In genomic region chr14:77324816-77325745, GRCh38 we compare ENCODE assay signal across 21 cellular contexts. TPM values are rescaled to one million over a fixed set of nuclear protein-coding genes. Genes with fewer than 3 reads are reported as not detected.
"Had no signal": no experiment of that assay in that cellular context is flagged by ENCODE, and none has a peak within 500 bp of the region (broad histone marks: within the 10 kb centered on the region; RNA-seq: fewer than 3 reads in every experiment).

No MANE protein-coding gene starts in this region.

- H3K27ac ChIP-seq: adrenal gland, breast epithelium, coronary artery, transverse colon had no signal

- DNase-seq: activated CD4-positive, CD25-positive, alpha-beta regulatory T cell treated with anti-CD3 and anti-CD28 coated beads, Interleukin-2, amount 50 U/mL, for 72 hours; activated gamma-delta T cell; adrenal gland; hypothalamus; midbrain; nucleus accumbens; retina; stimulated activated CD4-positive, alpha-beta T cell treated with anti-CD3 and anti-CD28 coated beads, Interleukin-2, amount 100 ng/mL, for 24 hours; stimulated activated naive CD8-positive, alpha-beta T cell treated with anti-CD3 and anti-CD28 coated beads, Interleukin-15, Interleukin-2, amounts not matched to agents 100 U/mL and 50 U/mL, for 24 hours; T1000; transverse colon had no signal

- H3K27ac Mint-ChIP-seq: activated naive CD4-positive, alpha-beta T cell treated with anti-CD3 and anti-CD28 coated beads, Interleukin-2, amount 50 U/mL, for 72 hours; nephron had no signal

- H3K27me3 ChIP-seq: adrenal gland, breast epithelium, transverse colon had no signal

- H3K9me3 ChIP-seq: adrenal gland, breast epithelium, transverse colon had no signal

- H3K4me3 ChIP-seq: adrenal gland, breast epithelium, coronary artery, transverse colon had no signal

- H3K36me3 ChIP-seq: adrenal gland, breast epithelium, transverse colon had no signal

- H3K9me3 Mint-ChIP-seq: activated naive CD4-positive, alpha-beta T cell treated with anti-CD3 and anti-CD28 coated beads, Interleukin-2, amount 50 U/mL, for 72 hours; nephron had no signal

RNA-seq across cellular contexts. Expression of gene SAMD15, which starts 52.1 kb away (rescaled TPM):
- total RNA-seq: skeletal muscle tissue had no signal

RNA-seq across cellular contexts. Expression of gene NGB, which starts 54.1 kb away (rescaled TPM):
- total RNA-seq: activated CD8-positive, alpha-beta memory T cell treated with anti-CD3 and anti-CD28 coated beads for 36 hours; activated naive CD4-positive, alpha-beta T cell treated with anti-CD3 and anti-CD28 coated beads, Interleukin-2, amount 50 U/mL, for 72 hours; astrocyte; breast epithelium; lung microvascular endothelial cell; posterior vena cava; skeletal muscle tissue had no signal
- polyA plus RNA-seq: keratinocyte had no signal
